ENCODE assay signal across 11 cellular contexts in the genomic region with DNA sequence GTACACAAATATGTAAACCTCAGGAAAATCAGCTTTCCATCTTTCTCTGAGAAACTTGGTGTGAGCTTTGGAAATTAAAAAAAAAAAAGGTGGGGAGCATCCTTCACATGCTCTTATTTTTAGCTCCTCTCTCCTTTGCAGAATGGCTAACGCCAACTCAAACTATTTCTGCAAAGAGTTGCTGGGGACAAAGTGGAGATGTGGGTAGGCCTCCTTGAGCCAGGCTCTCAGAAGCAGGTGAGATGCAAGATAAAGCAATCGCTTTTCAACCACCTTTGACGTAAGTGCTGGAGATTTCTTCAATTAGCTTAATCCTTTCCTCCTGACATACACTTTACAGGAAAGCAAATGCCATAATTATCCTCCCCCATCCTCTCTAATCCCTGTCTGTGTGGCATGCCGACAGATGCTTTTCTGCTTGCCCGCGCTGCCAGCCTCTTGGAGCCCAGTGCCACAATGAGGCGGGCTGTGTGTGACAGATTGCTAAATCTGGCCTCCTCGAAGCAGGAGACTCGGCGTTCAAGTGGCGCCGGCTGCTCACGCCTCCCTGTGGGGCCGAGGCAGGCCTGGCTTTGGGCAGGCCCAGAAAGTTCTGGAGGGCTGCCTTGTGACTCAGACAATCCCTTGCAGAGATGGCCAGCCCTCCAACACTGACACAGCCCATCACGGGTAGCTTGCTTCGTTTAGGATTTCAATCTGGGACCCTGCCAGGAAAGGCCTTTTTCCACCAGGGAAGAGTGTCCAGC.
A peak's percentile ranks its signal among the peaks of the same experiment; 100 is the strongest.
DNase-seq lines count a peak whose midpoint lies in the region; TF ChIP-seq lines count a peak whose summit lies in the region.
"Had no signal": no experiment of that assay in that cellular context is flagged by ENCODE, and none has a peak within 500 bp of the region (broad histone marks: within the 10 kb centered on the region; RNA-seq: fewer than 3 reads in every experiment).

No MANE protein-coding gene starts in this region.

- H3K4me2 ChIP-seq in parathyroid adenoma (ENCODE audit: low read length) = no peak overlapping the region
- H3K4me2 ChIP-seq: BLaER1 had no signal

- no peaks in the 10 kb centered on the region for H3K36me3 ChIP-seq in parathyroid adenoma (ENCODE audit: control insufficient read depth, insufficient read depth, low read length)
- H3K36me3 ChIP-seq in breast epithelium = no peaks in the 10 kb centered on the region
- H3K36me3 ChIP-seq: BLaER1 had no signal

- H3K4me1 ChIP-seq in parathyroid adenoma (peaks cover 5% of the 10 kb centered on the region), breast epithelium (no peaks in the 10 kb centered on the region)

- no peak for TF ChIP-seq POLR2A in breast epithelium (IDR thresholded peaks at IDR 0.05)

- intact Hi-C loops in breast epithelium (cut with DNase I; ENCODE audit: low total_unique reads) = no loop called here

- H3K79me2 ChIP-seq in parathyroid adenoma = no peaks in the 10 kb centered on the region

- H3K9ac ChIP-seq in parathyroid adenoma = no peak overlapping the region
- H3K9ac ChIP-seq: BLaER1 had no signal

- TF ChIP-seq CTCF in fibroblast of pulmonary artery (IDR thresholded peaks at IDR 0.05; ENCODE audit: low read length, missing control alignments) (no peak), parathyroid adenoma (IDR thresholded peaks at IDR 0.05) (no peak), breast epithelium (IDR thresholded peaks at IDR 0.05) (no peak)

- peak overlapping the region; percentile 56 for H2AFZ ChIP-seq in parathyroid adenoma

- H3K27ac ChIP-seq in parathyroid adenoma (peak overlapping the region; percentile 19), breast epithelium (no peak overlapping the region)
- H3K27ac ChIP-seq: BLaER1, epithelial cell of prostate had no signal

- H3K9me3 ChIP-seq in parathyroid adenoma (ENCODE audit: control insufficient read depth, low read length) = no peaks in the 10 kb centered on the region
- no peaks in the 10 kb centered on the region for H3K9me3 ChIP-seq in breast epithelium
- H3K9me3 ChIP-seq: BLaER1 had no signal

- DNase-seq in AG20443 (ENCODE audit: low spot score) = peak; percentile 95
- DNase-seq in NCI-H82 treated with DMSO at 0.1 percent for 48 hours (lab: John Stamatoyannopoulos, UW; ENCODE audit: unreplicated experiment) = peak; percentile 72
- peak; percentile 28 for DNase-seq in fibroblast of pulmonary artery (ENCODE audit: low read depth)
- DNase-seq in breast epithelium (ENCODE audit: low spot score in 2 of 2) = no peak
- DNase-seq in effector CD4-positive, alpha-beta T cell = no peak
- no peak for DNase-seq in NCI-H345 treated with DMSO at 0.1 percent for 48 hours (lab: John Stamatoyannopoulos, UW; ENCODE audit: unreplicated experiment)
- no peak for DNase-seq in MV-4-11 (lab: John Stamatoyannopoulos, UW)
- DNase-seq: activated naive CD4-positive, alpha-beta T cell treated with anti-CD3 and anti-CD28 coated beads for 36 hours had no signal

- H3K4me3 ChIP-seq in fibroblast of pulmonary artery (replicated peaks; ENCODE audit: low read depth, low read length) = no peak overlapping the region
- no peak overlapping the region for H3K4me3 ChIP-seq in parathyroid adenoma (ENCODE audit: low read depth, low read length)
- H3K4me3 ChIP-seq in breast epithelium = no peak overlapping the region
- H3K4me3 ChIP-seq: BLaER1 had no signal

- no peaks in the 10 kb centered on the region for H3K27me3 ChIP-seq in parathyroid adenoma (ENCODE audit: control insufficient read depth, insufficient read depth, low read length)
- H3K27me3 ChIP-seq in breast epithelium = no peaks in the 10 kb centered on the region
- H3K27me3 ChIP-seq: BLaER1 had no signal

Comparison
In these comparisons a context has a peak if more than half of its experiments do, and no peak if none do; other contexts are left out.
1. DNase-seq: peak in AG20443 (single experiment), NCI-H82 treated with DMSO at 0.1 percent for 48 hours (single experiment) and fibroblast of pulmonary artery (single experiment); none in breast epithelium (0 of 2), effector CD4-positive, alpha-beta T cell (single experiment), NCI-H345 treated with DMSO at 0.1 percent for 48 hours (single experiment) and MV-4-11 (single experiment).